16 cellular contexts compared by ENCODE assay signal in genomic region chr15:61907753-61908086, GRCh38.
DNase-seq lines count a peak whose midpoint lies in the region; ATAC-seq, FAIRE-seq and TF ChIP-seq lines count a peak whose summit lies in the region.
"Had no signal": no experiment of that assay in that cellular context is flagged by ENCODE, and none has a peak within 500 bp of the region (broad histone marks: within the 10 kb centered on the region; RNA-seq: fewer than 3 reads in every experiment).

No MANE protein-coding gene starts in this region.

- TF ChIP-seq CTCF in PC-3 (conservative IDR thresholded peaks at IDR 0.05; ENCODE audit: low read depth, low read length) (no peak), right lobe of liver (IDR thresholded peaks at IDR 0.05) (no peak)

- H3K9me3 ChIP-seq in PC-3 (ENCODE audit: low read length) (no peaks in the 10 kb centered on the region), right lobe of liver (no peaks in the 10 kb centered on the region)
- H3K9me3 ChIP-seq: Caco-2 had no signal

- ATAC-seq in PC-3, result peak; percentile 50
- peak; percentile 48 to 66 (median 54) for ATAC-seq in right lobe of liver
- ATAC-seq: K562 had no signal

- 75% methylated on average over 1 of the region's 1 CpG for WGBS in right lobe of liver (ENCODE audit: insufficient coverage, low coverage, low lambda C conversion rate, missing lambda C conversion rate)

- H4K20me1 ChIP-seq in PC-3 (ENCODE audit: low read length), result no peaks in the 10 kb centered on the region

- no peak overlapping the region for H3K9ac ChIP-seq in PC-3 (ENCODE audit: low read length)

- no peak for TF ChIP-seq POLR2A in right lobe of liver (IDR thresholded peaks at IDR 0.05)
- TF ChIP-seq POLR2A in H54 (IDR thresholded peaks at IDR 0.05; ENCODE audit: low read depth, low read length), result no peak

- H3K27me3 ChIP-seq in PC-3 (ENCODE audit: low read length) (no peaks in the 10 kb centered on the region), right lobe of liver (no peaks in the 10 kb centered on the region)

- no TSS peak for BruUV-seq in PC-3 (replicated peaks; lab: Mats Ljungman, UMichigan)

- CTCF ChIA-PET in PC-3 (lab: Charles Lee), result interaction anchor here (0.9 kb wide), 1 partner anchor 153 kb away, joined by 3 read pairs; the partner anchor contains the start of gene VPS13C

- no peak overlapping the region for H2AFZ ChIP-seq in PC-3 (ENCODE audit: low read length)

- no peaks in the 10 kb centered on the region for H3K79me2 ChIP-seq in PC-3 (ENCODE audit: low read length)

- H3K27ac ChIP-seq in PC-3 (ENCODE audit: low read length) (no peak overlapping the region), right lobe of liver (peak overlapping the region in 2 of 3 donors; percentile 81 to 82)
- H3K27ac ChIP-seq: C4-2B had no signal

- H3K4me1 ChIP-seq in PC-3 (ENCODE audit: insufficient read depth, low read length) (peaks cover 15% of the 10 kb centered on the region), right lobe of liver (peaks cover 0 to 18% (median 7%) of the 10 kb centered on the region in 4 donors)
- H3K4me1 ChIP-seq: Caco-2 had no signal

- H3K36me3 ChIP-seq in PC-3 (ENCODE audit: low read depth, low read length) (no peaks in the 10 kb centered on the region), right lobe of liver (peaks cover 0 to 4% (median 0%) of the 10 kb centered on the region in 4 donors)

- H3K4me3 ChIP-seq in PC-3 (ENCODE audit: low read length), result no peak overlapping the region
- H3K4me3 ChIP-seq in right lobe of liver, result no peak overlapping the region
- H3K4me3 ChIP-seq: K562 had no signal

- FAIRE-seq in H54 (lab: Jason Lieb, UNC), result no peak
- FAIRE-seq: K562 had no signal

- DNase-seq in PC-3 (no peak), iris pigment epithelial cell (ENCODE audit: low read depth) (peak; percentile 28), right lobe of liver (no peak), H54 (ENCODE audit: insufficient read length, low spot score) (no peak), DMS 273 (lab: John Stamatoyannopoulos, UW; ENCODE audit: unreplicated experiment) (no peak), HUDEP-2 (lab: John Stamatoyannopoulos, UW; ENCODE audit: unreplicated experiment in 76 of 76) (no peak)
- DNase-seq: ACHN; AML-193; Caco-2; CD4-positive, alpha-beta T cell; DMS79 treated with DMSO at 0.1 percent for 48 hours; GF-D8; GOT3; H9 had no signal

- peak overlapping the region; percentile 57 for H3K4me2 ChIP-seq in PC-3 (ENCODE audit: low read length)

- POLR2A ChIA-PET in PC-3 (lab: Charles Lee; ENCODE audit: unreplicated experiment), result no interaction called here

- no peaks in the 10 kb centered on the region for H3K9me2 ChIP-seq in PC-3 (replicated peaks; ENCODE audit: low read length)

- no peaks in the 10 kb centered on the region for H3F3A ChIP-seq in PC-3 (ENCODE audit: low read length, unreplicated experiment)

- intact Hi-C loops in PC-3 (cut with micrococcal nuclease) (no loop called here), right lobe of liver (cut with DNase I) (no loop called here)
